ENCODE assay signal across 35 cellular contexts in the genomic region with DNA sequence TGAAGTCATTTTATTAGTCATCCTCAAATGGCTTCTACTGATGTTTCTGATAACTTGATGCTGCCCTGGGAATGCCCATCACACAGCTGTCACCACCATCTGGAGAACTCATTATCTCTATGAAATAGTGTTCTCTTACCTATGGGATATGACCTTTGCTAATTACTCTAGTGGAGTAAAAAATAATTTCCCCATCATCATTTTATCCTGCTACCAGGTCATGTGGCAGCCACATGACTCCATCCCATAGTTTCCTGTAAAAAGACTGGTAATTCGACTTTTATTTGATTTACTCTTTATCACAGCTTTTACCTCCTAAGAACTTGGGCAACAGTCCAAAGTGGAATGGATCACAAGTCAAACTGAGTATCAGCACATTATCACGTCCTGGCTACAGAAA.
"Had no signal": no experiment of that assay in that cellular context is flagged by ENCODE, and none has a peak within 500 bp of the region (broad histone marks: within the 10 kb centered on the region; RNA-seq: fewer than 3 reads in every experiment).

No MANE protein-coding gene starts in this region.

- H3K9me3 ChIP-seq: adrenal gland, body of pancreas, breast epithelium, MG63 had no signal

- ATAC-seq: activated CD4-positive, alpha-beta T cell treated with anti-CD3 and anti-CD28 coated beads for 36 hours; activated CD4-positive, CD25-positive, alpha-beta regulatory T cell treated with anti-CD3 and anti-CD28 coated beads, Interleukin-2, amount 50 U/mL, for 24 hours; activated CD8-positive, alpha-beta T cell treated with anti-CD3 and anti-CD28 coated beads, Interleukin-2, amount 10 ng/mL, durations not matched to agents 7 days and 5 days; activated naive CD4-positive, alpha-beta T cell treated with anti-CD3 and anti-CD28 coated beads, Interleukin-2, amount 50 U/mL, for 72 hours; activated T-cell treated with anti-CD3 and anti-CD28 coated beads, Interleukin-2, amount 50 U/mL, for 4 hours; body of pancreas; Right ventricle myocardium inferior had no signal

- H3K27me3 Mint-ChIP-seq: activated CD4-positive, alpha-beta T cell treated with anti-CD3 and anti-CD28 coated beads for 36 hours had no signal

- H3K4me2 ChIP-seq: PC-9 had no signal

- H3K27me3 ChIP-seq: adrenal gland, body of pancreas, breast epithelium, MG63 had no signal

- H2AFZ ChIP-seq: PC-9 had no signal

- H3K36me3 ChIP-seq: adrenal gland, breast epithelium, MG63 had no signal

- H3K9me3 Mint-ChIP-seq: activated CD4-positive, alpha-beta T cell treated with anti-CD3 and anti-CD28 coated beads, Interleukin-2, amount 10 ng/mL, durations not matched to agents 7 days and 5 days; activated naive CD4-positive, alpha-beta T cell treated with anti-CD3 and anti-CD28 coated beads for 36 hours; activated naive CD4-positive, alpha-beta T cell treated with anti-CD3 and anti-CD28 coated beads, Interleukin-2, amount 50 U/mL, for 72 hours; activated T-cell treated with anti-CD3 and anti-CD28 coated beads, Interleukin-2, amount 50 U/mL, for 4 hours; activated T-helper 1 cell treated with anti-CD3 and anti-CD28 coated beads, Interleukin-12 subunit alpha, Interleukin-12 subunit beta, Interleukin-2, Interleukin-4 antibody, amounts not matched to agents 30 ng/mL and 10 ng/mL and 1 ng/mL, durations not matched to agents 14 hours and 24 hours and 36 hours; T-helper 1 cell treated with Interleukin-12 subunit alpha and Interleukin-12 subunit beta and Interleukin-4 antibody, amounts not matched to agents 30 μg/mL and 1 μg/mL, for 36 hours; T-helper 2 cell treated with Interferon-gamma antibody and Interleukin-4, amounts not matched to agents 5 μg/mL and 100 μg/mL, for 36 hours had no signal

- H3K4me1 Mint-ChIP-seq: activated CD4-positive, alpha-beta T cell treated with anti-CD3 and anti-CD28 coated beads for 36 hours; activated CD4-positive, alpha-beta T cell treated with anti-CD3 and anti-CD28 coated beads, Interleukin-2, amount 10 ng/mL, durations not matched to agents 7 days and 5 days had no signal

- H3K4me1 ChIP-seq: adrenal gland, breast epithelium had no signal

- H3K27ac Mint-ChIP-seq: activated CD4-positive, alpha-beta T cell treated with anti-CD3 and anti-CD28 coated beads for 36 hours; activated CD4-positive, alpha-beta T cell treated with anti-CD3 and anti-CD28 coated beads, Interleukin-2, amount 10 ng/mL, durations not matched to agents 7 days and 5 days; activated CD8-positive, alpha-beta T cell treated with anti-CD3 and anti-CD28 coated beads, Interleukin-2, amount 10 ng/mL, durations not matched to agents 7 days and 5 days; activated naive CD4-positive, alpha-beta T cell treated with anti-CD3 and anti-CD28 coated beads for 36 hours; activated naive CD4-positive, alpha-beta T cell treated with anti-CD3 and anti-CD28 coated beads, Interleukin-2, amount 50 U/mL, for 72 hours; activated T-helper 1 cell treated with anti-CD3 and anti-CD28 coated beads, Interleukin-12 subunit alpha, Interleukin-12 subunit beta, Interleukin-2, Interleukin-4 antibody, amounts not matched to agents 30 ng/mL and 10 ng/mL and 1 ng/mL, durations not matched to agents 14 hours and 24 hours and 36 hours; T-helper 1 cell treated with Interleukin-12 subunit alpha and Interleukin-12 subunit beta and Interleukin-4 antibody, amounts not matched to agents 30 μg/mL and 1 μg/mL, for 36 hours; T-helper 2 cell treated with Interferon-gamma antibody and Interleukin-4, amounts not matched to agents 5 μg/mL and 100 μg/mL, for 36 hours had no signal

- DNase-seq: activated CD4-positive, alpha-beta T cell treated with anti-CD3 and anti-CD28 coated beads for 36 hours; activated CD4-positive, alpha-beta T cell treated with anti-CD3 and anti-CD28 coated beads, Interleukin-2, amount 10 ng/mL, durations not matched to agents 7 days and 5 days; activated CD4-positive, alpha-beta T cell treated with anti-CD3 and anti-CD28 coated beads, Interleukin-2, amount 50 U/mL, for 48 hours; activated CD8-positive, alpha-beta memory T cell treated with anti-CD3 and anti-CD28 coated beads, Interleukin-2, amount 50 U/mL, for 4 hours; activated CD8-positive, alpha-beta T cell treated with anti-CD3 and anti-CD28 coated beads, Interleukin-2, amount 10 ng/mL, durations not matched to agents 7 days and 5 days; activated gamma-delta T cell treated with Interleukin-2 at 50 U/mL for 16 hours; activated naive CD4-positive, alpha-beta T cell treated with anti-CD3 and anti-CD28 coated beads for 36 hours; activated T-cell treated with anti-CD3 and anti-CD28 coated beads for 4 hours; activated T-cell treated with anti-CD3 and anti-CD28 coated beads, Interleukin-2, amount 50 U/mL, for 4 hours; adrenal gland; body of pancreas; cerebellar nuclear complex; Kasumi-1; KBM-7; MG63; MV-4-11; NCI-H1092; NCI-H1436 treated with DMSO at 0.1 percent for 48 hours; NCI-H187; NCI-H2029 treated with DMSO at 0.1 percent for 48 hours; NCI-H2107; NCI-H226; NCI-H446 treated with DMSO at 0.1 percent for 48 hours; NCI-H526; NCI-H774; PC-9; SIG-M5 had no signal

- H3K36me3 Mint-ChIP-seq: activated naive CD4-positive, alpha-beta T cell treated with anti-CD3 and anti-CD28 coated beads, Interleukin-2, amount 50 U/mL, for 72 hours had no signal

- H3K27ac ChIP-seq: adrenal gland, body of pancreas, breast epithelium, PC-9, RWPE1 had no signal

- H3K4me3 ChIP-seq: adrenal gland, body of pancreas, breast epithelium, MG63, PC-9 had no signal

- H3K4me3 Mint-ChIP-seq: activated CD4-positive, alpha-beta T cell treated with anti-CD3 and anti-CD28 coated beads for 36 hours; activated CD4-positive, alpha-beta T cell treated with anti-CD3 and anti-CD28 coated beads, Interleukin-2, amount 10 ng/mL, durations not matched to agents 7 days and 5 days; activated CD8-positive, alpha-beta T cell treated with anti-CD3 and anti-CD28 coated beads, Interleukin-2, amount 10 ng/mL, durations not matched to agents 7 days and 5 days; activated naive CD4-positive, alpha-beta T cell treated with anti-CD3 and anti-CD28 coated beads for 36 hours; activated T-cell treated with anti-CD3 and anti-CD28 coated beads, Interleukin-2, amount 50 U/mL, for 4 hours; activated T-helper 1 cell treated with anti-CD3 and anti-CD28 coated beads, Interleukin-12 subunit alpha, Interleukin-12 subunit beta, Interleukin-2, Interleukin-4 antibody, amounts not matched to agents 30 ng/mL and 10 ng/mL and 1 ng/mL, durations not matched to agents 14 hours and 24 hours and 36 hours; T-helper 1 cell treated with Interleukin-12 subunit alpha and Interleukin-12 subunit beta and Interleukin-4 antibody, amounts not matched to agents 30 μg/mL and 1 μg/mL, for 36 hours; T-helper 2 cell treated with Interferon-gamma antibody and Interleukin-4, amounts not matched to agents 5 μg/mL and 100 μg/mL, for 36 hours had no signal
